1 cellular context compared by ENCODE assay signal in the genomic region with DNA sequence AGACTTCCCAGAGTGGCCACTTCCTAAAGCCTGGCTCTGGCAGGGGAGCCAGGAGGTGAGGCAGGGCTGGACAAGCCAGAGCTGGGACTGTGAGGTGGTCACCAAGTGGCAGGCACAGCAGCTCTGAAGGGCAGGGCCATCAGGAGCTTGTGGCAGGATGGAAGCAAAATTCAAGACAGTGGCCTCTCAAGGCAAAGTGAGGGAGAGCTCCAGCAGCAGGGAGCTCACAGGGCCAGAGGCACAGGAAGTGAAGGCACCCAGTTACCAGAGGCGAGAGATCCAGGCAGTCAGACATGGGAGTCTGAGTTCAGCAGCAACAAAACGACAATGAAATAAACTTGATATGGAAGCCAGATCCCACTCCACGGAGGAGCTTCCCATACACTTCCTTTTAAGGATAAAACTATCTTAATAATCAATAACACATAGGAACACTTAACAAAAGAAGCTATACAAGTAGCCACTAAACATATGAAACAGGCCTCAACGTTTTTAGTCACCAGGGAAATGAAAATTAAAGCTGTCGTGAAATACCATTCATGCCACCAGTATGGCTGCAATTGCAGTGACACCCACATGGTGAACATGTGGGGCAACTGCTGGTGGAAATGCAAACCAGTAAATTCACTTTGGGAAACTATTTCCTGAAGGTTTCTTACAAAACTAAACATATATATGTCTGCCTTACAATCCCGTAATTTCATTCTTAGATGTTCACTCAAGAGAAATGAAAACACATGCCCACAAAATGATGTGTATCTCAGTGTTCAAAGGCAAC.
TF ChIP-seq lines count a peak whose summit lies in the region.

No MANE protein-coding gene starts in this region.

TF ChIP-seq in K562, 482 proteins besides CTCF, POLR2A, EP300 and RAD21:
- TF ChIP-seq, protein P1, sequence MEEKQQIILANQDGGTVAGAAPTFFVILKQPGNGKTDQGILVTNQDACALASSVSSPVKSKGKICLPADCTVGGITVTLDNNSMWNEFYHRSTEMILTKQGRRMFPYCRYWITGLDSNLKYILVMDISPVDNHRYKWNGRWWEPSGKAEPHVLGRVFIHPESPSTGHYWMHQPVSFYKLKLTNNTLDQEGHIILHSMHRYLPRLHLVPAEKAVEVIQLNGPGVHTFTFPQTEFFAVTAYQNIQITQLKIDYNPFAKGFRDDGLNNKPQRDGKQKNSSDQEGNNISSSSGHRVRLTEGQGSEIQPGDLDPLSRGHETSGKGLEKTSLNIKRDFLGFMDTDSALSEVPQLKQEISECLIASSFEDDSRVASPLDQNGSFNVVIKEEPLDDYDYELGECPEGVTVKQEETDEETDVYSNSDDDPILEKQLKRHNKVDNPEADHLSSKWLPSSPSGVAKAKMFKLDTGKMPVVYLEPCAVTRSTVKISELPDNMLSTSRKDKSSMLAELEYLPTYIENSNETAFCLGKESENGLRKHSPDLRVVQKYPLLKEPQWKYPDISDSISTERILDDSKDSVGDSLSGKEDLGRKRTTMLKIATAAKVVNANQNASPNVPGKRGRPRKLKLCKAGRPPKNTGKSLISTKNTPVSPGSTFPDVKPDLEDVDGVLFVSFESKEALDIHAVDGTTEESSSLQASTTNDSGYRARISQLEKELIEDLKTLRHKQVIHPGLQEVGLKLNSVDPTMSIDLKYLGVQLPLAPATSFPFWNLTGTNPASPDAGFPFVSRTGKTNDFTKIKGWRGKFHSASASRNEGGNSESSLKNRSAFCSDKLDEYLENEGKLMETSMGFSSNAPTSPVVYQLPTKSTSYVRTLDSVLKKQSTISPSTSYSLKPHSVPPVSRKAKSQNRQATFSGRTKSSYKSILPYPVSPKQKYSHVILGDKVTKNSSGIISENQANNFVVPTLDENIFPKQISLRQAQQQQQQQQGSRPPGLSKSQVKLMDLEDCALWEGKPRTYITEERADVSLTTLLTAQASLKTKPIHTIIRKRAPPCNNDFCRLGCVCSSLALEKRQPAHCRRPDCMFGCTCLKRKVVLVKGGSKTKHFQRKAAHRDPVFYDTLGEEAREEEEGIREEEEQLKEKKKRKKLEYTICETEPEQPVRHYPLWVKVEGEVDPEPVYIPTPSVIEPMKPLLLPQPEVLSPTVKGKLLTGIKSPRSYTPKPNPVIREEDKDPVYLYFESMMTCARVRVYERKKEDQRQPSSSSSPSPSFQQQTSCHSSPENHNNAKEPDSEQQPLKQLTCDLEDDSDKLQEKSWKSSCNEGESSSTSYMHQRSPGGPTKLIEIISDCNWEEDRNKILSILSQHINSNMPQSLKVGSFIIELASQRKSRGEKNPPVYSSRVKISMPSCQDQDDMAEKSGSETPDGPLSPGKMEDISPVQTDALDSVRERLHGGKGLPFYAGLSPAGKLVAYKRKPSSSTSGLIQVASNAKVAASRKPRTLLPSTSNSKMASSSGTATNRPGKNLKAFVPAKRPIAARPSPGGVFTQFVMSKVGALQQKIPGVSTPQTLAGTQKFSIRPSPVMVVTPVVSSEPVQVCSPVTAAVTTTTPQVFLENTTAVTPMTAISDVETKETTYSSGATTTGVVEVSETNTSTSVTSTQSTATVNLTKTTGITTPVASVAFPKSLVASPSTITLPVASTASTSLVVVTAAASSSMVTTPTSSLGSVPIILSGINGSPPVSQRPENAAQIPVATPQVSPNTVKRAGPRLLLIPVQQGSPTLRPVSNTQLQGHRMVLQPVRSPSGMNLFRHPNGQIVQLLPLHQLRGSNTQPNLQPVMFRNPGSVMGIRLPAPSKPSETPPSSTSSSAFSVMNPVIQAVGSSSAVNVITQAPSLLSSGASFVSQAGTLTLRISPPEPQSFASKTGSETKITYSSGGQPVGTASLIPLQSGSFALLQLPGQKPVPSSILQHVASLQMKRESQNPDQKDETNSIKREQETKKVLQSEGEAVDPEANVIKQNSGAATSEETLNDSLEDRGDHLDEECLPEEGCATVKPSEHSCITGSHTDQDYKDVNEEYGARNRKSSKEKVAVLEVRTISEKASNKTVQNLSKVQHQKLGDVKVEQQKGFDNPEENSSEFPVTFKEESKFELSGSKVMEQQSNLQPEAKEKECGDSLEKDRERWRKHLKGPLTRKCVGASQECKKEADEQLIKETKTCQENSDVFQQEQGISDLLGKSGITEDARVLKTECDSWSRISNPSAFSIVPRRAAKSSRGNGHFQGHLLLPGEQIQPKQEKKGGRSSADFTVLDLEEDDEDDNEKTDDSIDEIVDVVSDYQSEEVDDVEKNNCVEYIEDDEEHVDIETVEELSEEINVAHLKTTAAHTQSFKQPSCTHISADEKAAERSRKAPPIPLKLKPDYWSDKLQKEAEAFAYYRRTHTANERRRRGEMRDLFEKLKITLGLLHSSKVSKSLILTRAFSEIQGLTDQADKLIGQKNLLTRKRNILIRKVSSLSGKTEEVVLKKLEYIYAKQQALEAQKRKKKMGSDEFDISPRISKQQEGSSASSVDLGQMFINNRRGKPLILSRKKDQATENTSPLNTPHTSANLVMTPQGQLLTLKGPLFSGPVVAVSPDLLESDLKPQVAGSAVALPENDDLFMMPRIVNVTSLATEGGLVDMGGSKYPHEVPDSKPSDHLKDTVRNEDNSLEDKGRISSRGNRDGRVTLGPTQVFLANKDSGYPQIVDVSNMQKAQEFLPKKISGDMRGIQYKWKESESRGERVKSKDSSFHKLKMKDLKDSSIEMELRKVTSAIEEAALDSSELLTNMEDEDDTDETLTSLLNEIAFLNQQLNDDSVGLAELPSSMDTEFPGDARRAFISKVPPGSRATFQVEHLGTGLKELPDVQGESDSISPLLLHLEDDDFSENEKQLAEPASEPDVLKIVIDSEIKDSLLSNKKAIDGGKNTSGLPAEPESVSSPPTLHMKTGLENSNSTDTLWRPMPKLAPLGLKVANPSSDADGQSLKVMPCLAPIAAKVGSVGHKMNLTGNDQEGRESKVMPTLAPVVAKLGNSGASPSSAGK (IDR thresholded peaks at IDR 0.05), result peak; percentile 63
- TF ChIP-seq ZKSCAN1 (IDR thresholded peaks at IDR 0.05; ENCODE audit: low read depth, low read length), result no peak
- TF ChIP-seq, protein P2, sequence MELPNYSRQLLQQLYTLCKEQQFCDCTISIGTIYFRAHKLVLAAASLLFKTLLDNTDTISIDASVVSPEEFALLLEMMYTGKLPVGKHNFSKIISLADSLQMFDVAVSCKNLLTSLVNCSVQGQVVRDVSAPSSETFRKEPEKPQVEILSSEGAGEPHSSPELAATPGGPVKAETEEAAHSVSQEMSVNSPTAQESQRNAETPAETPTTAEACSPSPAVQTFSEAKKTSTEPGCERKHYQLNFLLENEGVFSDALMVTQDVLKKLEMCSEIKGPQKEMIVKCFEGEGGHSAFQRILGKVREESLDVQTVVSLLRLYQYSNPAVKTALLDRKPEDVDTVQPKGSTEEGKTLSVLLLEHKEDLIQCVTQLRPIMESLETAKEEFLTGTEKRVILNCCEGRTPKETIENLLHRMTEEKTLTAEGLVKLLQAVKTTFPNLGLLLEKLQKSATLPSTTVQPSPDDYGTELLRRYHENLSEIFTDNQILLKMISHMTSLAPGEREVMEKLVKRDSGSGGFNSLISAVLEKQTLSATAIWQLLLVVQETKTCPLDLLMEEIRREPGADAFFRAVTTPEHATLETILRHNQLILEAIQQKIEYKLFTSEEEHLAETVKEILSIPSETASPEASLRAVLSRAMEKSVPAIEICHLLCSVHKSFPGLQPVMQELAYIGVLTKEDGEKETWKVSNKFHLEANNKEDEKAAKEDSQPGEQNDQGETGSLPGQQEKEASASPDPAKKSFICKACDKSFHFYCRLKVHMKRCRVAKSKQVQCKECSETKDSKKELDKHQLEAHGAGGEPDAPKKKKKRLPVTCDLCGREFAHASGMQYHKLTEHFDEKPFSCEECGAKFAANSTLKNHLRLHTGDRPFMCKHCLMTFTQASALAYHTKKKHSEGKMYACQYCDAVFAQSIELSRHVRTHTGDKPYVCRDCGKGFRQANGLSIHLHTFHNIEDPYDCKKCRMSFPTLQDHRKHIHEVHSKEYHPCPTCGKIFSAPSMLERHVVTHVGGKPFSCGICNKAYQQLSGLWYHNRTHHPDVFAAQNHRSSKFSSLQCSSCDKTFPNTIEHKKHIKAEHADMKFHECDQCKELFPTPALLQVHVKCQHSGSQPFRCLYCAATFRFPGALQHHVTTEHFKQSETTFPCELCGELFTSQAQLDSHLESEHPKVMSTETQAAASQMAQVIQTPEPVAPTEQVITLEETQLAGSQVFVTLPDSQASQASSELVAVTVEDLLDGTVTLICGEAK (IDR thresholded peaks at IDR 0.05), result peak; percentile 83; the same call in 1 of the 2 replicates
- TF ChIP-seq, protein P2 (CRISPR knock-in tag; IDR thresholded peaks at IDR 0.05), result no peak
- peak; percentile 13; the same call in 1 of the 2 replicates for TF ChIP-seq L3MBTL2 (IDR thresholded peaks at IDR 0.05)
- TF ChIP-seq JUNB (CRISPR knock-in tag; conservative IDR thresholded peaks at IDR 0.05), result no peak
